In the genomic region with DNA sequence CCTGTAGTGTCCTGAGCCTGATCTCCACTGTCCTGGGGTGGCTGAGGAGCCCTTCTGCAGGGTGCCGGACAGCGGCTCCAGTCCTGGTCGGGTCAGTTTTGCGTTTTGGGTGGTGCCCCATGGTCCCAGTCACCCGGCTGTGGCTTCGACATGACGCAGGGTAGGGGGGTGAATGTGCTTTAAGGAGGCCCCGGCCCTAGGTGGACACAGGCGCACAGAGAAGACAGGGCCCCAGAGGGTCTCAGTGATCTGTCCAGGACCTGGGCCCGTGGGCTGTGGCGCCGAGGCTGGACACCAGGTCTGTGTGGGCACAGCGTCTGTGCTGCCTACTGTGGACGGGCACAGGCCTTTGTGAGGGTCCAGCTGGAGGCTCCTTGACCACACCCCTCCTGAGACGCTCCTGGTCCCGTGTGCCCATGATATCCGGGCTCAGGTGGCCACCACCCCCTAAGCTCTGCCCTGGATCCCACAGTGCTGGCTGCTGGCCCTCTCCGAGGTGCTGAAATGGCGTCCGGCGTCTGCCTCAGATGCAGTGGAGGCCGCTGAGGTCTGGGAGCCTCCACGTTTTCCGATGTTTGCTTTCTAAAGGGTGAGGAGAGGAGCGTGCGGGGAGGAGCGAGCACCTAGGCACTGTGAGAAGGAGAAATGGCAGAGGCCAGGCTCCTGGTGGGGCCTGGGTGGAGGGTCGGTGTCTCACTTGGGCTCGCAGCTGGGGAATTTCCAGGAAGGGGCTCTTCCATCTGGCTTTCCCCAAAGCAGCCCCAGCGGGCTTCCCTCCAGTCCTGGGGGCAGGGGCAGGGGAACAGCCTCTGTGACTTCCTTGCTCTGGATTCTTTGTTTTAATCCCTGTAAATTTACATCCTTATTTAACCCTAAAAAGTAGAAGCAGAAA, we compare ENCODE assay signal across 8 cellular contexts. TPM values are rescaled to one million over a fixed set of nuclear protein-coding genes. Genes with fewer than 3 reads are reported as not detected.
DNase-seq lines count a peak whose midpoint lies in the region; ATAC-seq, FAIRE-seq and TF ChIP-seq lines count a peak whose summit lies in the region.

No MANE protein-coding gene starts in this region.

- no peak overlapping the region for H2AFZ ChIP-seq in smooth muscle cell (ENCODE audit: low read depth)

- no peaks in the 10 kb centered on the region for H3K36me3 ChIP-seq in smooth muscle cell (ENCODE audit: low read depth)

- no peaks in the 10 kb centered on the region for H4K20me1 ChIP-seq in smooth muscle cell (ENCODE audit: low read depth)

- no peaks in the 10 kb centered on the region for H3F3A ChIP-seq in smooth muscle cell (ENCODE audit: low read depth)

- H3K9ac ChIP-seq in smooth muscle cell (ENCODE audit: low read depth) = no peak overlapping the region

- H3K79me2 ChIP-seq in smooth muscle cell (ENCODE audit: low read depth) = no peaks in the 10 kb centered on the region

- no peak overlapping the region for H3K4me2 ChIP-seq in smooth muscle cell

- H3K4me1 Mint-ChIP-seq in T-helper 2 cell treated with Interferon-gamma antibody and Interleukin-4, amounts not matched to agents 5 μg/mL and 100 μg/mL, for 36 hours (ENCODE audit: low read depth) = peaks cover 10% of the 10 kb centered on the region

- H3K27me3 Mint-ChIP-seq in T-helper 2 cell treated with Interferon-gamma antibody and Interleukin-4, amounts not matched to agents 5 μg/mL and 100 μg/mL, for 36 hours (ENCODE audit: low read depth) = peaks cover 2% of the 10 kb centered on the region

- H3K27ac Mint-ChIP-seq in T-helper 2 cell treated with Interferon-gamma antibody and Interleukin-4, amounts not matched to agents 5 μg/mL and 100 μg/mL, for 36 hours = no peak overlapping the region

- H3K4me1 ChIP-seq in smooth muscle cell (ENCODE audit: low read depth) = no peaks in the 10 kb centered on the region

- no peak overlapping the region for H3K4me3 ChIP-seq in fibroblast of villous mesenchyme (ENCODE audit: low read depth, low read length)
- no peak overlapping the region for H3K4me3 ChIP-seq in smooth muscle cell

- H3K4me3 Mint-ChIP-seq in T-helper 2 cell treated with Interferon-gamma antibody and Interleukin-4, amounts not matched to agents 5 μg/mL and 100 μg/mL, for 36 hours = no peak overlapping the region

- DNase-seq in HuH-7 (ENCODE audit: low spot score) (peak; percentile 93), fibroblast of villous mesenchyme (ENCODE audit: low read depth) (peak; percentile 23), smooth muscle cell (lab: John Stamatoyannopoulos, UW; ENCODE audit: unreplicated experiment) (peak; percentile 8), T1000 (lab: John Stamatoyannopoulos, UW) (no peak), H54 (ENCODE audit: insufficient read length, low spot score) (no peak)
- DNase-seq in T-helper 2 cell treated with Interferon-gamma antibody and Interleukin-4, amounts not matched to agents 5 μg/mL and 100 μg/mL, for 36 hours (ENCODE audit: low spot score) = peak; percentile 25

- H3K27me3 ChIP-seq in smooth muscle cell (ENCODE audit: low read depth) = no peaks in the 10 kb centered on the region

- no peak for FAIRE-seq in H54 (lab: Jason Lieb, UNC)

- 57% methylated on average over 30 of the region's 30 CpGs for WGBS in smooth muscle cell (ENCODE audit: low lambda C conversion rate)

- H3K36me3 Mint-ChIP-seq in T-helper 2 cell treated with Interferon-gamma antibody and Interleukin-4, amounts not matched to agents 5 μg/mL and 100 μg/mL, for 36 hours (ENCODE audit: low read depth) = no peaks in the 10 kb centered on the region

- no peak overlapping the region for H3K27ac ChIP-seq in smooth muscle cell (ENCODE audit: low read depth)

- H3K9me3 Mint-ChIP-seq in T-helper 2 cell treated with Interferon-gamma antibody and Interleukin-4, amounts not matched to agents 5 μg/mL and 100 μg/mL, for 36 hours = no peaks in the 10 kb centered on the region

- ATAC-seq in HG02970 (IDR thresholded peaks at IDR 0.05; ENCODE audit: low FRiP score, unreplicated experiment) (no peak), GM18870 (IDR thresholded peaks at IDR 0.05; ENCODE audit: unreplicated experiment) (no peak)

- H3K9me3 ChIP-seq in smooth muscle cell (replicated peaks; ENCODE audit: low read depth) = no peaks in the 10 kb centered on the region

- TF ChIP-seq POLR2A in H54 (IDR thresholded peaks at IDR 0.05; ENCODE audit: low read depth, low read length) = no peak

- TF ChIP-seq CTCF in fibroblast of villous mesenchyme (IDR thresholded peaks at IDR 0.05; ENCODE audit: insufficient read depth, low read depth, low read length) (no peak), smooth muscle cell (IDR thresholded peaks at IDR 0.05; ENCODE audit: borderline replicate concordance, insufficient read depth, poor library complexity, severe bottlenecking) (no peak)

RNA-seq across cellular contexts. Expression of gene ACSF3, which starts 56.1 kb away (rescaled TPM):
- total RNA-seq in fibroblast of villous mesenchyme (20.7 and 22.9 TPM in 2 replicates), smooth muscle cell (13.6 and 15.1 TPM in 2 replicates)
- polyA plus RNA-seq in smooth muscle cell = 13.6 and 15.5 TPM in 2 replicates

Comparison
In these comparisons a context has a peak if more than half of its experiments do, and no peak if none do; other contexts are left out.
1. DNase-seq: peak in HuH-7 (single experiment), T-helper 2 cell treated with Interferon-gamma antibody and Interleukin-4, amounts not matched to agents 5 μg/mL and 100 μg/mL, for 36 hours (single experiment), fibroblast of villous mesenchyme (single experiment) and smooth muscle cell (single experiment); none in T1000 (single experiment) and H54 (single experiment).